Comparison of ENCODE assay signal across 11 cellular contexts in the genomic region with DNA sequence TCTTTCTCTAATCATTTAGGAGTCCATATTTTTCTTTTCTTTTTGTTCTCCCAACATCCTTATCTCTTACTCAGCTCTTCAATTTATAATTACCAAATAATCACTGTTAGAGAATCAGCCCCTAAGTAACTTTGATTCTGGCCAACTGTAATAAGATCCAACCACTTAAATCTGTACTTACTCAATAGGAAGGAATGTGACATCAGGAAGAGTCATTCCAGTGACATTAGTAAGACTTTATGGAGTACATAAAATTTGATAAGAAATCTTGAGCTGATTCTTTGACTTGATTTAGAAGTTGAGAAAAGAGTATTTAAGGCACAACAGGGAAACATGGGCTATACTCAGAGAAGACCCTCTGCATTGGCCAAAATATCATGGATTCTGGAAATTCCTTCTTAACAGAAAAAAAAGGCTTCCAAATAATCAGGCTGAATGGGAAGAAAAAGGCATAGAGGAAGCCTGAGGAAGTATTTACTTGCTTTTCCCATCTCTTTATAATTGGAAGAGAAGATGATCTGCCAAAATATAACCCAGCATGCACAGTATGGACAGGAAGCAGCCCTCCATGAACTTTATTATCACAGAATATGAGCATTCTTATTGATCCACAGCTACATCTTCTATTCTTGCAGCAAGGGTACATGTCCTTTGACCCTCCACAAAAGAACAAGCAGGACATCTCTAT.
DNase-seq lines count a peak whose midpoint lies in the region; ATAC-seq and TF ChIP-seq lines count a peak whose summit lies in the region.
"Had no signal": no experiment of that assay in that cellular context is flagged by ENCODE, and none has a peak within 500 bp of the region (broad histone marks: within the 10 kb centered on the region; RNA-seq: fewer than 3 reads in every experiment).

No MANE protein-coding gene starts in this region.

- no peak for ATAC-seq in effector memory CD8-positive, alpha-beta T cell (replicated peaks)
- no peak for ATAC-seq in GM21381 (IDR thresholded peaks at IDR 0.05; ENCODE audit: unreplicated experiment)

- no peak overlapping the region for H3K9ac ChIP-seq in mesendoderm (ENCODE audit: low read length)

- H3K9me3 Mint-ChIP-seq in effector memory CD8-positive, alpha-beta T cell, result no peaks in the 10 kb centered on the region

- H3K27me3 ChIP-seq in mesendoderm (ENCODE audit: insufficient read depth, low read length, poor library complexity) (no peaks in the 10 kb centered on the region), MG63 (no peaks in the 10 kb centered on the region)
- H3K27me3 ChIP-seq: colonic mucosa, right atrium auricular region had no signal

- no peak overlapping the region for H4K5ac ChIP-seq in mesendoderm (ENCODE audit: low read length)

- H3K4me1 ChIP-seq in mesendoderm (ENCODE audit: control insufficient read depth, low read depth, low read length), result no peaks in the 10 kb centered on the region
- H3K4me1 ChIP-seq: colonic mucosa, HAP-1 had no signal

- H2BK5ac ChIP-seq in mesendoderm (ENCODE audit: low read length), result no peak overlapping the region

- no peak overlapping the region for H3K4ac ChIP-seq in mesendoderm (ENCODE audit: low read depth, low read length)

- H3K79me2 ChIP-seq in mesendoderm (ENCODE audit: control insufficient read depth, insufficient read depth, low read length), result no peaks in the 10 kb centered on the region

- H3K23ac ChIP-seq in mesendoderm (ENCODE audit: low read length), result no peak overlapping the region

- H3K79me1 ChIP-seq in mesendoderm (ENCODE audit: low read length), result no peaks in the 10 kb centered on the region

- no peak overlapping the region for H4K8ac ChIP-seq in mesendoderm (ENCODE audit: low read depth, low read length)

- TF ChIP-seq CTCF in AG09309 (IDR thresholded peaks at IDR 0.05; ENCODE audit: control insufficient read depth, insufficient read depth, low read depth, low read length, missing control alignments), result no peak
- TF ChIP-seq CTCF in choroid plexus epithelial cell (conservative IDR thresholded peaks at IDR 0.05; ENCODE audit: low read depth, low read length), result no peak

- no peak overlapping the region for H3K18ac ChIP-seq in mesendoderm (ENCODE audit: low read length)

- no peaks in the 10 kb centered on the region for H3K27me3 Mint-ChIP-seq in effector memory CD8-positive, alpha-beta T cell

- peaks cover 14% of the 10 kb centered on the region for H3K9me3 ChIP-seq in MG63
- H3K9me3 ChIP-seq: colonic mucosa, HAP-1, right atrium auricular region had no signal

- H3K4me2 ChIP-seq in mesendoderm (ENCODE audit: low read length), result no peak overlapping the region

- no peak overlapping the region for H2BK15ac ChIP-seq in mesendoderm (replicated peaks; ENCODE audit: low read depth)

- H3K4me3 ChIP-seq in AG09309 (ENCODE audit: control insufficient read depth, low read depth, low read length) (no peak overlapping the region), choroid plexus epithelial cell (ENCODE audit: low read depth, low read length) (no peak overlapping the region), mesendoderm (ENCODE audit: low read length) (no peak overlapping the region), MG63 (no peak overlapping the region)
- H3K4me3 ChIP-seq: colonic mucosa, HAP-1, right atrium auricular region had no signal

- H3K56ac ChIP-seq in mesendoderm (ENCODE audit: low read length), result no peak overlapping the region

- H3K27ac Mint-ChIP-seq in effector memory CD8-positive, alpha-beta T cell, result no peak overlapping the region

- H3K36me3 Mint-ChIP-seq in effector memory CD8-positive, alpha-beta T cell (ENCODE audit: insufficient read depth), result peaks cover 6% of the 10 kb centered on the region

- H3K4me1 Mint-ChIP-seq in effector memory CD8-positive, alpha-beta T cell (ENCODE audit: low read depth in 2 of 2), result peaks cover 0 to 4% of the 10 kb centered on the region in 2 donors

- H3K4me3 Mint-ChIP-seq in effector memory CD8-positive, alpha-beta T cell, result no peak overlapping the region

- H3K36me3 ChIP-seq in mesendoderm (ENCODE audit: control insufficient read depth, insufficient read depth, low read length) (no peaks in the 10 kb centered on the region), MG63 (peaks cover 9% of the 10 kb centered on the region)
- H3K36me3 ChIP-seq: colonic mucosa, HAP-1, right atrium auricular region had no signal

- no peak overlapping the region for H2BK120ac ChIP-seq in mesendoderm (ENCODE audit: low read depth, low read length)

- H3K27ac ChIP-seq in mesendoderm (ENCODE audit: low read depth, low read length), result no peak overlapping the region
- H3K27ac ChIP-seq: colonic mucosa had no signal

- H2AK5ac ChIP-seq in mesendoderm (ENCODE audit: low read length), result no peak overlapping the region

- DNase-seq in AG09309 (ENCODE audit: low read depth) (peak; percentile 80), LHCN-M2 (ENCODE audit: low read depth) (peak; percentile 90), choroid plexus epithelial cell (ENCODE audit: low read depth) (peak; percentile 93), mesendoderm (peak; percentile 58), COR-L47 (lab: John Stamatoyannopoulos, UW) (no peak), MG63 (no peak)
- DNase-seq in effector memory CD8-positive, alpha-beta T cell, result no peak
- DNase-seq: colonic mucosa had no signal

Comparison
In these comparisons a context has a peak if more than half of its experiments do, and no peak if none do; other contexts are left out.
1. DNase-seq: peak in AG09309 (single experiment), LHCN-M2 (single experiment), choroid plexus epithelial cell (single experiment) and mesendoderm (single experiment); none in effector memory CD8-positive, alpha-beta T cell (0 of 3), COR-L47 (single experiment) and MG63 (single experiment).